ENCODE assay signal across 28 cellular contexts in genomic region chr1:153592706-153593105, GRCh38. TPM values are rescaled to one million over a fixed set of nuclear protein-coding genes. Genes with fewer than 3 reads are reported as not detected.
DNase-seq lines count a peak whose midpoint lies in the region; ATAC-seq, FAIRE-seq and TF ChIP-seq lines count a peak whose summit lies in the region.
"Had no signal": no experiment of that assay in that cellular context is flagged by ENCODE, and none has a peak within 500 bp of the region (broad histone marks: within the 10 kb centered on the region; RNA-seq: fewer than 3 reads in every experiment).

No MANE protein-coding gene starts in this region.

- no peak overlapping the region for H3K14ac ChIP-seq in H1 (ENCODE audit: insufficient read length)

- no peak for TF ChIP-seq POLR2A in H1 (IDR thresholded peaks at IDR 0.05; ENCODE audit: control extremely low read depth in 1 of 2, low read depth in 2 of 2, low read length in 2 of 2)

- no peak for TF ChIP-seq EP300 in H1 (IDR thresholded peaks at IDR 0.05; ENCODE audit: borderline replicate concordance in 1 of 2, low read depth in 2 of 2, low read length in 2 of 2)

- H3K27ac Mint-ChIP-seq in nephron, result peak overlapping the region; percentile 55 to 65 (median 65)
- H3K27ac Mint-ChIP-seq: activated naive CD4-positive, alpha-beta T cell treated with anti-CD3 and anti-CD28 coated beads, Interleukin-2, amount 10 ng/mL, durations not matched to agents 7 days and 5 days; dendritic cell treated with granulocyte-macrophage colony-stimulating factor and Interleukin-4, amounts not matched to agents 40 ng/mL and 50 ng/mL, for 4 days; naive thymus-derived CD4-positive, alpha-beta T cell had no signal

- no peak overlapping the region for H3K4ac ChIP-seq in H1 (replicated peaks; ENCODE audit: insufficient read length, low read depth, low read length)

- no peaks in the 10 kb centered on the region for H3K23me2 ChIP-seq in H1 (ENCODE audit: low read depth, low read length)

- H3K36me3 ChIP-seq in OCI-LY3 (replicated peaks; ENCODE audit: low read depth, low read length), result no peaks in the 10 kb centered on the region
- H3K36me3 ChIP-seq in H1 (ENCODE audit: control insufficient read depth in 2 of 4, insufficient read depth in 4 of 4, low read length in 3 of 4), result no peaks in the 10 kb centered on the region
- H3K36me3 ChIP-seq in MM.1S (replicated peaks; ENCODE audit: insufficient read depth, low read length), result no peaks in the 10 kb centered on the region
- H3K36me3 ChIP-seq: uterus had no signal

- H3K4me1 ChIP-seq in OCI-LY3 (ENCODE audit: low read length) (peaks cover 37% of the 10 kb centered on the region), H1 (replicated peaks in 1 of 4; ENCODE audit: control insufficient read depth in 3 of 4, insufficient read depth in 4 of 4, low read length in 3 of 4) (no peaks in the 10 kb centered on the region), MM.1S (ENCODE audit: low read length) (no peaks in the 10 kb centered on the region)
- H3K4me1 ChIP-seq: parathyroid adenoma, testis, uterus had no signal

- no peaks in the 10 kb centered on the region for H3K9me3 ChIP-seq in OCI-LY3 (ENCODE audit: insufficient read depth, low read length)
- no peaks in the 10 kb centered on the region for H3K9me3 ChIP-seq in H1 (ENCODE audit: insufficient read depth in 2 of 2, low read depth in 1 of 2, low read length in 1 of 2)
- H3K9me3 ChIP-seq in MM.1S (replicated peaks; ENCODE audit: insufficient read depth, low read length), result no peaks in the 10 kb centered on the region
- H3K9me3 ChIP-seq: Caco-2, SK-N-SH, testis, uterus had no signal

- H4K91ac ChIP-seq in H1 (replicated peaks; ENCODE audit: insufficient read length, low read length), result no peak overlapping the region

- H3K27me3 ChIP-seq in OCI-LY3 (ENCODE audit: low read depth, low read length) (no peaks in the 10 kb centered on the region), H1 (replicated peaks in 1 of 4; ENCODE audit: control insufficient read depth in 3 of 4, extremely low read depth in 1 of 4, insufficient read depth in 3 of 4, low read length in 3 of 4) (no peaks in the 10 kb centered on the region), MM.1S (replicated peaks; ENCODE audit: insufficient read depth, low read length) (no peaks in the 10 kb centered on the region)
- H3K27me3 ChIP-seq: testis, uterus had no signal

- H3K79me2 ChIP-seq in OCI-LY3 (ENCODE audit: low read length) (no peaks in the 10 kb centered on the region), H1 (ENCODE audit: control insufficient read depth in 1 of 2, insufficient read depth in 2 of 2, low read length in 2 of 2) (no peaks in the 10 kb centered on the region), MM.1S (ENCODE audit: low read length) (no peaks in the 10 kb centered on the region)
- H3K79me2 ChIP-seq: parathyroid adenoma had no signal

- H3K36me3 Mint-ChIP-seq in nephron (ENCODE audit: low read depth), result no peaks in the 10 kb centered on the region
- H3K36me3 Mint-ChIP-seq: activated naive CD4-positive, alpha-beta T cell treated with anti-CD3 and anti-CD28 coated beads, Interleukin-2, amount 10 ng/mL, durations not matched to agents 7 days and 5 days had no signal

- H2BK120ac ChIP-seq in H1 (replicated peaks; ENCODE audit: low read depth, low read length), result no peak overlapping the region

- ATAC-seq in HG03025 (IDR thresholded peaks at IDR 0.05; ENCODE audit: low FRiP score, unreplicated experiment), result no peak
- ATAC-seq: naive thymus-derived CD4-positive, alpha-beta T cell; right cardiac atrium had no signal

- 84% methylated on average over 4 of the region's 4 CpGs; no CpG with 5 or more reads in 1 of the 2 experiments for WGBS in H1 (ENCODE audit: extremely low coverage in 1 of 2, insufficient coverage in 1 of 2, insufficient read length in 1 of 2, insufficient replicate concordance in 2 of 2, low coverage in 1 of 2, low lambda C conversion rate in 2 of 2, missing lambda C conversion rate in 1 of 2), 2 experiments

- no peak overlapping the region for H2BK5ac ChIP-seq in H1 (ENCODE audit: low read depth, low read length)

- FAIRE-seq in D721Med (lab: Jason Lieb, UNC) (peak; percentile 51), H1 (lab: Jason Lieb, UNC) (no peak)
- FAIRE-seq: GM12891 had no signal

- H3K9ac ChIP-seq in OCI-LY3 (ENCODE audit: low read length) (peak overlapping the region; percentile 2; the same call in 1 of the 2 replicates), H1 (replicated peaks in 1 of 4; ENCODE audit: extremely low read depth in 1 of 4, low read depth in 3 of 4, low read length in 3 of 4) (no peak overlapping the region), MM.1S (ENCODE audit: low read length) (no peak overlapping the region)
- H3K9ac ChIP-seq: parathyroid adenoma, SK-N-SH had no signal

- H3K56ac ChIP-seq in H1 (replicated peaks; ENCODE audit: insufficient read length, low read depth, low read length), result no peak overlapping the region

- no peak overlapping the region for H4K8ac ChIP-seq in H1 (ENCODE audit: extremely low read depth, insufficient read depth, low read length)

- H3K4me2 ChIP-seq in OCI-LY3 (ENCODE audit: low read length) (peak overlapping the region; percentile 0; the same call in 1 of the 2 replicates), H1 (ENCODE audit: insufficient read depth in 1 of 2, low read depth in 2 of 2, low read length in 2 of 2) (no peak overlapping the region), MM.1S (ENCODE audit: low read depth, low read length) (no peak overlapping the region)
- H3K4me2 ChIP-seq: SK-N-SH had no signal

- H2AK5ac ChIP-seq in H1 (ENCODE audit: low read depth, low read length), result no peak overlapping the region

- CTCF ChIA-PET in H1 (lab: Charles Lee; ENCODE audit: partially characterized antibody), result interaction anchor here (1.0 to 2.4 kb wide), 7 partner anchors 9 to 98 kb away, joined by 3 to 16 read pairs (median 5); partner anchors contain the start of genes S100A1 and S100A13

- H2BK12ac ChIP-seq in H1 (ENCODE audit: low read depth, low read length), result no peak overlapping the region

- no peaks in the 10 kb centered on the region for H4K20me1 ChIP-seq in OCI-LY3 (ENCODE audit: insufficient read depth, low read length)
- no peaks in the 10 kb centered on the region for H4K20me1 ChIP-seq in H1 (replicated peaks in 1 of 2; ENCODE audit: control insufficient read depth in 1 of 2, insufficient read depth in 2 of 2, low read length in 2 of 2)
- H4K20me1 ChIP-seq in MM.1S (ENCODE audit: insufficient read depth, low read length), result no peaks in the 10 kb centered on the region

- H3K79me1 ChIP-seq in H1 (ENCODE audit: low read depth, low read length), result no peaks in the 10 kb centered on the region

- TF ChIP-seq CTCF in D721Med (IDR thresholded peaks at IDR 0.05; ENCODE audit: insufficient read depth, missing control alignments), result no peak
- TF ChIP-seq CTCF in OCI-LY3 (IDR thresholded peaks at IDR 0.05; ENCODE audit: low read depth, low read length), result no peak
- no peak for TF ChIP-seq CTCF in H1 (IDR thresholded peaks at IDR 0.05; ENCODE audit: control extremely low read depth in 1 of 3, insufficient read depth in 1 of 3, low read depth in 1 of 3, low read length in 3 of 3)
- TF ChIP-seq CTCF in nephron (IDR thresholded peaks at IDR 0.05; ENCODE audit: unreplicated experiment in 3 of 3), result no peak
- TF ChIP-seq CTCF in MM.1S (IDR thresholded peaks at IDR 0.05; ENCODE audit: low read length), result no peak

- no peaks in the 10 kb centered on the region for H3K9me2 ChIP-seq in MM.1S (replicated peaks; ENCODE audit: insufficient read depth, low read length)
- H3K9me2 ChIP-seq: SK-N-SH had no signal

- no peak overlapping the region for H4K5ac ChIP-seq in H1 (ENCODE audit: insufficient read length, low read depth, low read length)

- H3K18ac ChIP-seq in H1 (ENCODE audit: extremely low read depth, low read length), result no peak overlapping the region

- peak overlapping the region; percentile 88 for H2AFZ ChIP-seq in OCI-LY3 (ENCODE audit: low read depth, low read length)
- H2AFZ ChIP-seq in H1 (ENCODE audit: low read length), result peak overlapping the region; percentile 43; the same call in 1 of the 2 replicates
- H2AFZ ChIP-seq in MM.1S (ENCODE audit: low read length), result no peak overlapping the region
- H2AFZ ChIP-seq: parathyroid adenoma had no signal

- H3K4me3 ChIP-seq in OCI-LY3 (ENCODE audit: low read length) (no peak overlapping the region), H1 (ENCODE audit: extremely low read depth in 1 of 4, insufficient read depth in 2 of 4, low read depth in 3 of 4, low read length in 4 of 4) (no peak overlapping the region), MM.1S (ENCODE audit: low read length) (no peak overlapping the region)
- H3K4me3 ChIP-seq: testis, uterus had no signal

- H3K27me3 Mint-ChIP-seq in nephron (ENCODE audit: low read depth), result peaks cover 1% of the 10 kb centered on the region
- H3K27me3 Mint-ChIP-seq: dendritic cell treated with granulocyte-macrophage colony-stimulating factor and Interleukin-4, amounts not matched to agents 40 ng/mL and 50 ng/mL, for 4 days had no signal

- no peak overlapping the region for H2BK20ac ChIP-seq in H1 (ENCODE audit: low read length)

- no peaks in the 10 kb centered on the region for H3K9me3 Mint-ChIP-seq in nephron
- H3K9me3 Mint-ChIP-seq: activated naive CD4-positive, alpha-beta T cell treated with anti-CD3 and anti-CD28 coated beads, Interleukin-2, amount 10 ng/mL, durations not matched to agents 7 days and 5 days; dendritic cell treated with granulocyte-macrophage colony-stimulating factor and Interleukin-4, amounts not matched to agents 40 ng/mL and 50 ng/mL, for 4 days; naive thymus-derived CD4-positive, alpha-beta T cell had no signal

- no peak for DNase-seq in D721Med (ENCODE audit: insufficient read length, low spot score)
- no peak for DNase-seq in H1 (ENCODE audit: low read depth in 1 of 2, low spot score in 2 of 2)
- DNase-seq in T-helper 9 cell, result no peak
- DNase-seq in stimulated activated CD4-positive, alpha-beta T cell treated with anti-CD3 and anti-CD28 coated beads, Interleukin-12 subunit alpha, Interleukin-12 subunit beta, amount 100 ng/mL, for 4 hours, result no peak
- no peak for DNase-seq in MM.1S
- DNase-seq: activated naive CD4-positive, alpha-beta T cell treated with anti-CD3 and anti-CD28 coated beads, Interleukin-2, amount 10 ng/mL, durations not matched to agents 7 days and 5 days; Caco-2; head of caudate nucleus; mesendoderm; naive thymus-derived CD4-positive, alpha-beta T cell; NCI-H1417 treated with DMSO at 0.1 percent for 48 hours; right cardiac atrium; RPMI8226; SK-N-SH; stimulated activated CD4-positive, alpha-beta T cell treated with anti-CD3 and anti-CD28 coated beads, Interleukin-4, amount 100 ng/mL, for 4 hours; stimulated activated naive CD4-positive, alpha-beta T cell; T-helper 2 cell; testis; uterus had no signal

- H3K27ac ChIP-seq in OCI-LY3 (ENCODE audit: low read length) (peak overlapping the region; percentile 3; the same call in 1 of the 2 replicates), H1 (ENCODE audit: low read depth, low read length) (no peak overlapping the region), MM.1S (ENCODE audit: low read length) (no peak overlapping the region)
- H3K27ac ChIP-seq: parathyroid adenoma, testis had no signal

- peaks cover 7% of the 10 kb centered on the region for H3K4me1 Mint-ChIP-seq in nephron

- H3K23ac ChIP-seq in H1 (ENCODE audit: insufficient read length), result no peak overlapping the region

- no peaks in the 10 kb centered on the region for H3F3A ChIP-seq in MM.1S (ENCODE audit: insufficient read depth, low read length)

- TF ChIP-seq RAD21 in H1 (IDR thresholded peaks at IDR 0.05 in 1 of 2, conservative IDR thresholded peaks at IDR 0.05 in 1 of 2; ENCODE audit: low read depth in 2 of 2, low read length in 2 of 2), result no peak

- no peak overlapping the region for H3K4me3 Mint-ChIP-seq in nephron
- H3K4me3 Mint-ChIP-seq: activated naive CD4-positive, alpha-beta T cell treated with anti-CD3 and anti-CD28 coated beads, Interleukin-2, amount 10 ng/mL, durations not matched to agents 7 days and 5 days; dendritic cell treated with granulocyte-macrophage colony-stimulating factor and Interleukin-4, amounts not matched to agents 40 ng/mL and 50 ng/mL, for 4 days; naive thymus-derived CD4-positive, alpha-beta T cell had no signal

- H2BK15ac ChIP-seq in H1 (ENCODE audit: low read length), result no peak overlapping the region

- POLR2A ChIA-PET in H1 (lab: Charles Lee; ENCODE audit: partially characterized antibody), result interaction anchor here (0.8 to 2.8 kb wide), 5 partner anchors 11 to 42 kb away, joined by 3 to 9 read pairs (median 5); partner anchors contain the start of genes S100A13 and S100A16

RNA-seq across cellular contexts. Expression of gene S100A16, which starts 20.2 kb away (rescaled TPM):
- 14.7 and 14.9 TPM in 2 replicates for total RNA-seq in H1 (2021; fragmentation: NEBNext Ultra II Directional; extraction: Animal tissue kit (Norgen Biotek cat#: 25700))
- 51.7 and 61.4 TPM in 2 replicates for polyA plus RNA-seq in H1 (2011; rRNA removed)
- polyA plus RNA-seq in H1 (2011; cell fraction: cytosol; rRNA removed), result 45.0 TPM
- polyA plus RNA-seq in H1 (2011; cell fraction: nucleus; rRNA removed), result 26.3 TPM
- 14.2 to 25.5 TPM (median 21.1 TPM) in 4 replicates for polyA plus RNA-seq in H1 (2012, experiment 1 of 2)
- polyA plus RNA-seq in H1 (2012, experiment 2 of 2), result 26.5 TPM
- polyA plus RNA-seq in H1 (2013, experiment 1 of 2), result 17.5 TPM
- 17.9 TPM for polyA plus RNA-seq in H1 (2013, experiment 2 of 2)
- polyA minus RNA-seq in H1 (2011; rRNA and poly(A)+ RNA removed), result 12.3 and 17.1 TPM in 2 replicates
- polyA minus RNA-seq in H1 (2011; cell fraction: cytosol; rRNA and poly(A)+ RNA removed), result 11.1 TPM
- 7.6 TPM for polyA minus RNA-seq in H1 (2011; cell fraction: nucleus; rRNA and poly(A)+ RNA removed)
- total RNA-seq: naive thymus-derived CD4-positive, alpha-beta T cell had no signal
- polyA plus RNA-seq: naive thymus-derived CD4-positive, alpha-beta T cell had no signal

RNA-seq across cellular contexts. Expression of gene S100A14, which starts 23.4 kb away (rescaled TPM):
- 1.4 and 1.5 TPM in 2 replicates for total RNA-seq in H1 (2021; fragmentation: NEBNext Ultra II Directional; extraction: Animal tissue kit (Norgen Biotek cat#: 25700))
- 3.7 and 5.3 TPM in 2 replicates for polyA plus RNA-seq in H1 (2011; rRNA removed)
- 3.0 TPM for polyA plus RNA-seq in H1 (2011; cell fraction: cytosol; rRNA removed)
- polyA plus RNA-seq in H1 (2011; cell fraction: nucleus; rRNA removed), result 1.3 TPM
- polyA plus RNA-seq in H1 (2012, experiment 1 of 2), result 1.7 to 4.9 TPM (median 3.7 TPM) in 4 replicates
- polyA plus RNA-seq in H1 (2012, experiment 2 of 2), result 1.6 TPM
- polyA plus RNA-seq in H1 (2013, experiment 1 of 2), result 1.2 TPM
- polyA plus RNA-seq in H1 (2013, experiment 2 of 2), result 1.6 TPM
- polyA minus RNA-seq in H1 (2011; rRNA and poly(A)+ RNA removed), result 0.63 and 3.6 TPM in 2 replicates
- polyA minus RNA-seq in H1 (2011; cell fraction: cytosol; rRNA and poly(A)+ RNA removed), result 2.6 TPM
- polyA minus RNA-seq in H1 (2011; cell fraction: nucleus; rRNA and poly(A)+ RNA removed), result not detected
- total RNA-seq: naive thymus-derived CD4-positive, alpha-beta T cell; NCI-H460; testis had no signal
- polyA plus RNA-seq: BJ; naive thymus-derived CD4-positive, alpha-beta T cell had no signal

RNA-seq across cellular contexts. Expression of gene S100A2, which starts 27.1 kb away (rescaled TPM):
- total RNA-seq in H1 (2021; fragmentation: NEBNext Ultra II Directional; extraction: Animal tissue kit (Norgen Biotek cat#: 25700)), result 2.0 TPM in 1 of 2 replicates, not detected in the other
- 0.71 and 0.86 TPM in 2 replicates for polyA plus RNA-seq in H1 (2011; rRNA removed)
- 1.1 TPM for polyA plus RNA-seq in H1 (2011; cell fraction: cytosol; rRNA removed)
- 0.78 TPM for polyA plus RNA-seq in H1 (2011; cell fraction: nucleus; rRNA removed)
- 0.69 to 2.1 TPM (median 1.2 TPM) in 4 replicates for polyA plus RNA-seq in H1 (2012, experiment 1 of 2)
- polyA plus RNA-seq in H1 (2012, experiment 2 of 2), result 0.20 TPM
- 2.0 TPM for polyA plus RNA-seq in H1 (2013, experiment 1 of 2)
- 2.6 TPM for polyA plus RNA-seq in H1 (2013, experiment 2 of 2)
- polyA minus RNA-seq in H1 (2011; rRNA and poly(A)+ RNA removed), result 0.60 TPM in 1 of 2 replicates, not detected in the other
- polyA minus RNA-seq in H1 (2011; cell fraction: cytosol; rRNA and poly(A)+ RNA removed), result not detected
- not detected for polyA minus RNA-seq in H1 (2011; cell fraction: nucleus; rRNA and poly(A)+ RNA removed)
- polyA plus RNA-seq: naive thymus-derived CD4-positive, alpha-beta T cell had no signal

RNA-seq across cellular contexts. Expression of gene S100A13, which starts 34.6 kb away (rescaled TPM):
- total RNA-seq in H1 (2021; fragmentation: NEBNext Ultra II Directional; extraction: Animal tissue kit (Norgen Biotek cat#: 25700)), result 63.6 and 65.3 TPM in 2 replicates
- polyA plus RNA-seq in H1 (2011; rRNA removed), result 79.0 and 127 TPM in 2 replicates
- 122 TPM for polyA plus RNA-seq in H1 (2011; cell fraction: cytosol; rRNA removed)
- polyA plus RNA-seq in H1 (2011; cell fraction: nucleus; rRNA removed), result 65.5 TPM
- 102 to 124 TPM (median 115 TPM) in 4 replicates for polyA plus RNA-seq in H1 (2012, experiment 1 of 2)
- polyA plus RNA-seq in H1 (2012, experiment 2 of 2), result 229 TPM
- 97.0 TPM for polyA plus RNA-seq in H1 (2013, experiment 1 of 2)
- 96.5 TPM for polyA plus RNA-seq in H1 (2013, experiment 2 of 2)
- 33.9 and 48.4 TPM in 2 replicates for polyA minus RNA-seq in H1 (2011; rRNA and poly(A)+ RNA removed)
- 12.7 TPM for polyA minus RNA-seq in H1 (2011; cell fraction: cytosol; rRNA and poly(A)+ RNA removed)
- 18.6 TPM for polyA minus RNA-seq in H1 (2011; cell fraction: nucleus; rRNA and poly(A)+ RNA removed)

RNA-seq across cellular contexts. Expression of gene S100A1, which starts 35.5 kb away (rescaled TPM):
- total RNA-seq in H1 (2021; fragmentation: NEBNext Ultra II Directional; extraction: Animal tissue kit (Norgen Biotek cat#: 25700)), result not detected in 2 replicates
- polyA plus RNA-seq in H1 (2011; rRNA removed), result 1.1 and 2.0 TPM in 2 replicates
- 2.4 TPM for polyA plus RNA-seq in H1 (2011; cell fraction: cytosol; rRNA removed)
- polyA plus RNA-seq in H1 (2011; cell fraction: nucleus; rRNA removed), result 0.34 TPM
- 1.5 to 3.8 TPM (median 2.2 TPM) in 4 replicates for polyA plus RNA-seq in H1 (2012, experiment 1 of 2)
- 1.8 TPM for polyA plus RNA-seq in H1 (2012, experiment 2 of 2)
- 0.36 TPM for polyA plus RNA-seq in H1 (2013, experiment 1 of 2)
- polyA plus RNA-seq in H1 (2013, experiment 2 of 2), result 0.13 TPM
- 0.41 and 0.47 TPM in 2 replicates for polyA minus RNA-seq in H1 (2011; rRNA and poly(A)+ RNA removed)
- not detected for polyA minus RNA-seq in H1 (2011; cell fraction: cytosol; rRNA and poly(A)+ RNA removed)
- polyA minus RNA-seq in H1 (2011; cell fraction: nucleus; rRNA and poly(A)+ RNA removed), result 0.40 TPM
- total RNA-seq: MCF 10A; naive thymus-derived CD4-positive, alpha-beta T cell; NCI-H460 had no signal
- polyA plus RNA-seq: naive thymus-derived CD4-positive, alpha-beta T cell had no signal
